ENCODE assay signal across 18 cellular contexts in the genomic region with DNA sequence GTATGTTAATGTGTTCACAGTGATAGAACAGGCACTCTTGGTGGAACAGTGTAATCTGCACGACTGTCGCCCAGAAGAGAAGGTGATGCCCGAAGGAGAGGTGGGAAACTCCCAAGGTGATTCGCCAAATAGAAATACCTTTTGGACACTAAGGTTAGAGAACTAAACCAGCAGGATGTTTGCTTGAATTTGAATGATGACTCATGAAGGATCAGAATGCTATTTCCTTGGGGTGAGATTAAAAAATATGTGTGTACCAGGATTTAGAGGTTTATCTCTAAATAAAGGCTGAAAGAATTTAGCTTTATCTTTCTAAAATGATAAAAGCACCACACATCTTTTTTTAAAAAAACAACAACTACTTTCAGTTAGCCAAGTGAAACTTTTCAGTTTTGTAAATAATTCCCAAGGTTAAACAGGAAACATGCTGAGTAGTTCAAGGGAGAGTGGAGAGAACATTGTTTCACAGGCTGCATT.
A peak's percentile ranks its signal among the peaks of the same experiment; 100 is the strongest.
DNase-seq lines count a peak whose midpoint lies in the region; ATAC-seq and TF ChIP-seq lines count a peak whose summit lies in the region.
"Had no signal": no experiment of that assay in that cellular context is flagged by ENCODE, and none has a peak within 500 bp of the region (broad histone marks: within the 10 kb centered on the region; RNA-seq: fewer than 3 reads in every experiment).

No MANE protein-coding gene starts in this region.

- intact Hi-C loops in PC-9 (cut with micrococcal nuclease; ENCODE audit: unreplicated experiment) (no loop called here), Right ventricle myocardium superior (cut with DNase I) (no loop called here)

- H3K9me2 ChIP-seq in PC-9 (ENCODE audit: insufficient read depth), result no peaks in the 10 kb centered on the region

- CTCF ChIA-PET in PC-9 (lab: Charles Lee), result no interaction called here

- peaks cover 32% of the 10 kb centered on the region for H3F3A ChIP-seq in PC-9 (ENCODE audit: insufficient read depth, low read depth)

- peak overlapping the region; percentile 27 for H3K4me2 ChIP-seq in PC-9

- ATAC-seq in omental fat pad (ENCODE audit: low FRiP score), result peak; percentile 66
- ATAC-seq in Right ventricle myocardium superior (ENCODE audit: poor library complexity), result no peak
- ATAC-seq: activated CD4-positive, CD25-positive, alpha-beta regulatory T cell treated with anti-CD3 and anti-CD28 coated beads, Interleukin-2, amount 50 U/mL, for 24 hours; activated CD8-positive, alpha-beta memory T cell treated with anti-CD3 and anti-CD28 coated beads, Interleukin-2, amount 10 ng/mL, durations not matched to agents 7 days and 5 days; T-helper 17 cell had no signal

- H3K9me3 ChIP-seq in PC-9 (ENCODE audit: insufficient read depth, low read depth), result peaks cover 34% of the 10 kb centered on the region
- H3K9me3 ChIP-seq: BE2C had no signal

- DNase-seq in EH (ENCODE audit: low read depth), result peak; percentile 49
- DNase-seq in PC-9, result peak in 1 of 2 experiments; percentile 76
- DNase-seq in epithelial cell of esophagus (ENCODE audit: low read depth), result peak; percentile 72
- DNase-seq in omental fat pad (ENCODE audit: low spot score), result no peak
- DNase-seq in OCI-M2 (lab: John Stamatoyannopoulos, UW; ENCODE audit: unreplicated experiment), result no peak
- DNase-seq in Right ventricle myocardium superior, result no peak
- DNase-seq in GM03348 (ENCODE audit: low spot score), result no peak
- no peak for DNase-seq in cerebellum (ENCODE audit: low spot score)
- DNase-seq: activated CD8-positive, alpha-beta memory T cell treated with anti-CD3 and anti-CD28 coated beads, Interleukin-2, amount 10 ng/mL, durations not matched to agents 7 days and 5 days; activated gamma-delta T cell treated with Interleukin-2 at 50 U/mL for 16 hours; BE2C; MM.1S; NCI-H187; NCI-H526 treated with DMSO at 0.1 percent for 48 hours; substantia nigra; T-helper 17 cell had no signal

- peak overlapping the region; percentile 79 for H3K27ac ChIP-seq in PC-9
- H3K27ac ChIP-seq: right atrium auricular region had no signal

- peak overlapping the region; percentile 54 for H2AFZ ChIP-seq in PC-9

- no peaks in the 10 kb centered on the region for H3K27me3 ChIP-seq in PC-9 (ENCODE audit: insufficient read depth, low read depth)
- H3K27me3 ChIP-seq: BE2C, right atrium auricular region had no signal

- BruUV-seq in PC-9 (replicated peaks; lab: Mats Ljungman, UMichigan), result no TSS peak

- no peaks in the 10 kb centered on the region for H3K79me2 ChIP-seq in PC-9 (ENCODE audit: low read depth)

- no peaks in the 10 kb centered on the region for H3K36me3 ChIP-seq in PC-9 (ENCODE audit: low read depth)
- H3K36me3 ChIP-seq: BE2C, right atrium auricular region had no signal

- TF ChIP-seq CTCF in PC-9 (conservative IDR thresholded peaks at IDR 0.05) (no peak), epithelial cell of esophagus (IDR thresholded peaks at IDR 0.05; ENCODE audit: insufficient read depth, low read depth, low read length, missing control alignments) (no peak), omental fat pad (IDR thresholded peaks at IDR 0.05) (no peak)

- peaks cover 40% of the 10 kb centered on the region for H3K4me1 ChIP-seq in PC-9 (replicated peaks; ENCODE audit: insufficient read depth)
- H3K4me1 ChIP-seq: BE2C, right atrium auricular region had no signal

- H4K20me1 ChIP-seq in PC-9 (ENCODE audit: insufficient read depth), result no peaks in the 10 kb centered on the region

- POLR2A ChIA-PET in PC-9 (lab: Charles Lee; ENCODE audit: unreplicated experiment), result no interaction called here

- H3K4me3 ChIP-seq in PC-9, result no peak overlapping the region
- no peak overlapping the region for H3K4me3 ChIP-seq in epithelial cell of esophagus (ENCODE audit: low read length)
- H3K4me3 ChIP-seq: right atrium auricular region had no signal

Comparison
In these comparisons a context has a peak if more than half of its experiments do, and no peak if none do; other contexts are left out.
1. DNase-seq: peak in EH (single experiment) and epithelial cell of esophagus (single experiment); none in omental fat pad (single experiment), OCI-M2 (single experiment), Right ventricle myocardium superior (single experiment), GM03348 (single experiment) and cerebellum (single experiment).